8 cellular contexts compared by ENCODE assay signal in genomic region chr17:80992948-80993624, GRCh38.
DNase-seq lines count a peak whose midpoint lies in the region; ATAC-seq and TF ChIP-seq lines count a peak whose summit lies in the region.

No MANE protein-coding gene starts in this region.

- H3K27me3 Mint-ChIP-seq in T-helper 2 cell treated with Interferon-gamma antibody and Interleukin-4, amounts not matched to agents 5 μg/mL and 100 μg/mL, for 36 hours (ENCODE audit: low read depth), result peaks cover 5% of the 10 kb centered on the region
- no peaks in the 10 kb centered on the region for H3K27me3 Mint-ChIP-seq in stimulated activated memory B cell treated with anti-CD40 and anti-IgM and Interleukin-4, amounts not matched to agents 10 μg/mL and 1 μg/mL and 100 μg/mL, for 72 hours

- peak overlapping the region; percentile 79 for H3K4me3 Mint-ChIP-seq in T-helper 2 cell treated with Interferon-gamma antibody and Interleukin-4, amounts not matched to agents 5 μg/mL and 100 μg/mL, for 36 hours
- H3K4me3 Mint-ChIP-seq in stimulated activated memory B cell treated with anti-CD40 and anti-IgM and Interleukin-4, amounts not matched to agents 10 μg/mL and 1 μg/mL and 100 μg/mL, for 72 hours, result peak overlapping the region; percentile 64

- H3K4me3 ChIP-seq in WI38 (ENCODE audit: low read depth, low read length) (peak overlapping the region; percentile 75), iPS-11a (ENCODE audit: low read depth, low read length) (peak overlapping the region; percentile 54)

- ATAC-seq in stimulated activated memory B cell treated with anti-CD40 and anti-IgM and Interleukin-4, amounts not matched to agents 10 μg/mL and 1 μg/mL and 100 μg/mL, for 72 hours, result no peak
- no peak for ATAC-seq in GM21737 (IDR thresholded peaks at IDR 0.05; ENCODE audit: unreplicated experiment)
- ATAC-seq in HG03039 (IDR thresholded peaks at IDR 0.05; ENCODE audit: unreplicated experiment), result no peak

- peak overlapping the region; percentile 65 for H3K27ac Mint-ChIP-seq in T-helper 2 cell treated with Interferon-gamma antibody and Interleukin-4, amounts not matched to agents 5 μg/mL and 100 μg/mL, for 36 hours
- no peak overlapping the region for H3K27ac Mint-ChIP-seq in stimulated activated memory B cell treated with anti-CD40 and anti-IgM and Interleukin-4, amounts not matched to agents 10 μg/mL and 1 μg/mL and 100 μg/mL, for 72 hours

- no peaks in the 10 kb centered on the region for H3K9me3 Mint-ChIP-seq in T-helper 2 cell treated with Interferon-gamma antibody and Interleukin-4, amounts not matched to agents 5 μg/mL and 100 μg/mL, for 36 hours
- H3K9me3 Mint-ChIP-seq in stimulated activated memory B cell treated with anti-CD40 and anti-IgM and Interleukin-4, amounts not matched to agents 10 μg/mL and 1 μg/mL and 100 μg/mL, for 72 hours, result no peaks in the 10 kb centered on the region

- peaks cover 12% of the 10 kb centered on the region for H3K4me1 Mint-ChIP-seq in T-helper 2 cell treated with Interferon-gamma antibody and Interleukin-4, amounts not matched to agents 5 μg/mL and 100 μg/mL, for 36 hours (ENCODE audit: low read depth)
- peaks cover 26% of the 10 kb centered on the region for H3K4me1 Mint-ChIP-seq in stimulated activated memory B cell treated with anti-CD40 and anti-IgM and Interleukin-4, amounts not matched to agents 10 μg/mL and 1 μg/mL and 100 μg/mL, for 72 hours

- peaks cover 19% of the 10 kb centered on the region for H3K36me3 Mint-ChIP-seq in T-helper 2 cell treated with Interferon-gamma antibody and Interleukin-4, amounts not matched to agents 5 μg/mL and 100 μg/mL, for 36 hours (ENCODE audit: low read depth)
- peaks cover 25% of the 10 kb centered on the region for H3K36me3 Mint-ChIP-seq in stimulated activated memory B cell treated with anti-CD40 and anti-IgM and Interleukin-4, amounts not matched to agents 10 μg/mL and 1 μg/mL and 100 μg/mL, for 72 hours

- no peak for TF ChIP-seq CTCF in WI38 (IDR thresholded peaks at IDR 0.05; ENCODE audit: low read depth, low read length)

- no peak for DNase-seq in T-helper 2 cell treated with Interferon-gamma antibody and Interleukin-4, amounts not matched to agents 5 μg/mL and 100 μg/mL, for 36 hours (ENCODE audit: low spot score)
- DNase-seq in T-helper 2 cell (no peak), germinal center (ENCODE audit: low spot score) (no peak)
